Comparison of ENCODE assay signal across 8 cellular contexts in genomic region chr19:48872884-48873475, GRCh38. TPM values are rescaled to one million over a fixed set of nuclear protein-coding genes. Genes with fewer than 3 reads are reported as not detected.
DNase-seq lines count a peak whose midpoint lies in the region; ATAC-seq, FAIRE-seq and TF ChIP-seq lines count a peak whose summit lies in the region.

No MANE protein-coding gene starts in this region.

- peaks cover 43% of the 10 kb centered on the region for H3K4me1 Mint-ChIP-seq in T-helper 2 cell treated with Interferon-gamma antibody and Interleukin-4, amounts not matched to agents 5 μg/mL and 100 μg/mL, for 36 hours (ENCODE audit: low read depth)
- peaks cover 32% of the 10 kb centered on the region for H3K4me1 Mint-ChIP-seq in astrocyte (ENCODE audit: low read depth, unreplicated experiment)

- H3K4me3 ChIP-seq in astrocyte (ENCODE audit: insufficient read depth, low read depth, low read length) (peak overlapping the region; percentile 94), right cardiac atrium (ENCODE audit: low read length) (peak overlapping the region; percentile 71)

- H3K36me3 ChIP-seq in astrocyte (ENCODE audit: insufficient read depth, low read length) = peaks cover 28% of the 10 kb centered on the region

- H3K4me3 Mint-ChIP-seq in T-helper 2 cell treated with Interferon-gamma antibody and Interleukin-4, amounts not matched to agents 5 μg/mL and 100 μg/mL, for 36 hours = peak overlapping the region; percentile 100
- H3K4me3 Mint-ChIP-seq in astrocyte (ENCODE audit: unreplicated experiment) = peak overlapping the region; percentile 99

- H3K4me1 ChIP-seq in astrocyte (ENCODE audit: insufficient read depth, low read length) (peaks cover 26% of the 10 kb centered on the region), right cardiac atrium (ENCODE audit: control insufficient read depth, insufficient read depth, low read length) (no peaks in the 10 kb centered on the region)

- peak overlapping the region; percentile 91 for H3K4me2 ChIP-seq in astrocyte (ENCODE audit: low read length)

- intact Hi-C loops in right cardiac atrium (cut with DNase I) = loop anchor here in 1 of 4 donors (10.0 kb wide), 1 partner anchor 92 kb away; the partner anchor contains the start of gene FTL

- H3K27ac ChIP-seq in astrocyte (ENCODE audit: low read depth, low read length) (peak overlapping the region; percentile 99), right cardiac atrium (ENCODE audit: low read length) (peak overlapping the region; percentile 98)

- ATAC-seq in right cardiac atrium (peak; percentile 77 to 79), GM21360 (IDR thresholded peaks at IDR 0.05; ENCODE audit: unreplicated experiment) (no peak)

- no peak overlapping the region for H2AFZ ChIP-seq in astrocyte (ENCODE audit: low read depth, low read length)

- H3K79me2 ChIP-seq in astrocyte (ENCODE audit: insufficient read depth, low read length) = peaks cover 49% of the 10 kb centered on the region

- H3K9ac ChIP-seq in astrocyte (ENCODE audit: low read length) = peak overlapping the region; percentile 99

- peaks cover 51% of the 10 kb centered on the region for H4K20me1 ChIP-seq in astrocyte (ENCODE audit: insufficient read depth, low read length)

- H3K27me3 ChIP-seq in astrocyte (ENCODE audit: insufficient read depth, low read length) (no peaks in the 10 kb centered on the region), right cardiac atrium (ENCODE audit: control insufficient read depth, insufficient read depth) (no peaks in the 10 kb centered on the region)

- TF ChIP-seq CTCF in astrocyte (IDR thresholded peaks at IDR 0.05; ENCODE audit: insufficient read depth, low read depth, low read length) = no peak

- H3K9me3 ChIP-seq in astrocyte (ENCODE audit: insufficient read depth, low read depth, low read length) (no peaks in the 10 kb centered on the region), right cardiac atrium (ENCODE audit: control insufficient read depth, low read length) (no peaks in the 10 kb centered on the region)

- no peaks in the 10 kb centered on the region for H3K9me3 Mint-ChIP-seq in T-helper 2 cell treated with Interferon-gamma antibody and Interleukin-4, amounts not matched to agents 5 μg/mL and 100 μg/mL, for 36 hours
- H3K9me3 Mint-ChIP-seq in astrocyte (ENCODE audit: unreplicated experiment) = no peaks in the 10 kb centered on the region

- peak overlapping the region; percentile 100 for H3K27ac Mint-ChIP-seq in T-helper 2 cell treated with Interferon-gamma antibody and Interleukin-4, amounts not matched to agents 5 μg/mL and 100 μg/mL, for 36 hours
- H3K27ac Mint-ChIP-seq in astrocyte (ENCODE audit: unreplicated experiment) = peak overlapping the region; percentile 100

- H3K36me3 Mint-ChIP-seq in T-helper 2 cell treated with Interferon-gamma antibody and Interleukin-4, amounts not matched to agents 5 μg/mL and 100 μg/mL, for 36 hours (ENCODE audit: low read depth) = peaks cover 45% of the 10 kb centered on the region
- peaks cover 25% of the 10 kb centered on the region for H3K36me3 Mint-ChIP-seq in astrocyte (ENCODE audit: low read depth, unreplicated experiment)

- 2% methylated on average over 14 of the region's 14 CpGs for WGBS in right cardiac atrium

- no peak for FAIRE-seq in astrocyte (lab: Jason Lieb, UNC)

- peaks cover 2% of the 10 kb centered on the region for H3K27me3 Mint-ChIP-seq in T-helper 2 cell treated with Interferon-gamma antibody and Interleukin-4, amounts not matched to agents 5 μg/mL and 100 μg/mL, for 36 hours (ENCODE audit: low read depth)
- no peaks in the 10 kb centered on the region for H3K27me3 Mint-ChIP-seq in astrocyte (ENCODE audit: low read depth, unreplicated experiment)

- peak; percentile 65 for DNase-seq in NK-92 treated with Interleukin-12 subunit alpha and Interleukin-12 subunit beta, amount 100 ng/mL, for 24 hours (lab: John Stamatoyannopoulos, UW)
- DNase-seq in NK-92 (lab: John Stamatoyannopoulos, UW; ENCODE audit: unreplicated experiment) (no peak), NCI-H1105 treated with DMSO at 0.1 percent for 48 hours (lab: John Stamatoyannopoulos, UW) (peak; percentile 45), astrocyte (ENCODE audit: low read depth) (peak; percentile 88), right cardiac atrium (peak; percentile 89 to 94 (median 90)), renal cortical epithelial cell (ENCODE audit: low read depth) (peak; percentile 95)
- DNase-seq in T-helper 2 cell treated with Interferon-gamma antibody and Interleukin-4, amounts not matched to agents 5 μg/mL and 100 μg/mL, for 36 hours (ENCODE audit: low spot score) = peak; percentile 76

RNA-seq across cellular contexts. Expression of gene PPP1R15A, which starts 0.8 kb away (rescaled TPM):
- total RNA-seq in astrocyte (39.5 and 53.2 TPM in 2 replicates), right cardiac atrium (10 to 100 TPM; 60.8 to 80.2 (median 70.9) TPM), renal cortical epithelial cell (28.1 and 29.9 TPM in 2 replicates)
- polyA plus RNA-seq in right cardiac atrium = 156 TPM

RNA-seq across cellular contexts. Expression of gene PLEKHA4, which starts 4.6 kb away (rescaled TPM):
- 27.5 and 32.8 TPM in 2 replicates for total RNA-seq in astrocyte
- 10 to 100 TPM; 37.4 to 50.2 (median 44.0) TPM for total RNA-seq in right cardiac atrium
- polyA plus RNA-seq in right cardiac atrium = 32.0 TPM
- total RNA-seq in renal cortical epithelial cell = 6.8 and 14.4 TPM in 2 replicates

RNA-seq across cellular contexts. Expression of gene TULP2, which starts 25.6 kb away (rescaled TPM):
- total RNA-seq in astrocyte (not detected in 2 replicates), right cardiac atrium (1 to 10 TPM in 1 of 4 donors, under 1 TPM in 2, not detected in 1; 0.40 to 1.4 (median 0.46) TPM), renal cortical epithelial cell (0.10 TPM in 1 of 2 replicates, not detected in the other)
- polyA plus RNA-seq in right cardiac atrium = 0.07 TPM

RNA-seq across cellular contexts. Expression of gene NUCB1, which starts 27.1 kb away (rescaled TPM):
- total RNA-seq in astrocyte = 164 and 189 TPM in 2 replicates
- total RNA-seq in right cardiac atrium = 100 to 1,000 TPM; 275 to 327 (median 307) TPM
- polyA plus RNA-seq in right cardiac atrium = 213 TPM
- 100 and 287 TPM in 2 replicates for total RNA-seq in renal cortical epithelial cell

RNA-seq across cellular contexts. Expression of gene HSD17B14, which starts 36.7 kb away (rescaled TPM):
- total RNA-seq in astrocyte (8.2 and 9.7 TPM in 2 replicates), right cardiac atrium (1 to 10 TPM; 4.0 to 7.6 (median 5.5) TPM), renal cortical epithelial cell (0.60 and 1.7 TPM in 2 replicates)
- 4.0 TPM for polyA plus RNA-seq in right cardiac atrium
